Comparison of ENCODE assay signal across 8 cellular contexts in the genomic region with DNA sequence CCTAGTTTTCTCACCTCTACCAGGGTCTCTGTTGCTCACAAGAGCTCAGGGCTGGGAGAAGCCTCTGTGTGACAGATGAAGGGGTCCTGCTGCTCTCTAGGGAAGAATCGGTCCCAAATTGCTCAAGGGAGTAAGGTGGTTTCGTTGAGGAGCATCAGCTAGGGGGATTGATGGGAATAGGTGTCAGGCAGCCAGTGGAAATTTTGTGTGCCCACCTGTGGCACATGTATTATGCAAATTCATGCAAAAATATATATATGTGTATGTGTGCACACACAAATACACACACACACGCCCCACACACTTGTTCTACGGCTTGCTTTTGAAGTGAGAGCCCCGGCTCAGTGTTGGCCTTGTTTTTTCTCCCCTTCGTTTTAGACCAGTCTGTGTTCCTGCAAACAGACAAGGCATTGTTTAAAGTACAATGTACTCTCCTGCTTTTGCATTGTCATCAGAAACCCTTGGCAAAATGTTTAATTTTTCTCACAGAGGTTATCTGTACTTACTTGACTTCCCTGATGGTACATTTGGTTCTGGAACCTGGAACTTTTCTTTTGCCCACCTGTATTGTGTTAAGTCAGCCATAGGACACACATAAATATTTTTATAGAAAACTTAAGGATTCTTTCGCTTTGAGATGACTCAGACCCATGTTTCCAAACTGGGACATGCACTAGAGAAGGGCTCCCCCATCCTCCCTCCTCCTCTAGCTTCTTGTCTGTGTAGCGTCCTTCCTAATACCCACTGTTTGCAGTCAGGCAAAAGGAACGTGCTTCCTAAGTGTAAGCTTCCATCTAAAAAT. TPM values are rescaled to one million over a fixed set of nuclear protein-coding genes. Genes with fewer than 3 reads are reported as not detected.
DNase-seq lines count a peak whose midpoint lies in the region; ATAC-seq, FAIRE-seq and TF ChIP-seq lines count a peak whose summit lies in the region.

No MANE protein-coding gene starts in this region.

- DNase-seq in left ventricle myocardium inferior = no peak
- no peak for DNase-seq in Right ventricle myocardium inferior (ENCODE audit: missing footprints)
- DNase-seq in endothelial cell of umbilical vein (ENCODE audit: low read depth, low spot score) = peak; percentile 61
- peak; percentile 52 for DNase-seq in myocyte (ENCODE audit: low read depth)
- DNase-seq in HUDEP-2 (lab: John Stamatoyannopoulos, UW; ENCODE audit: unreplicated experiment in 76 of 76) = no peak
- DNase-seq in NCI-H524 treated with DMSO at 0.1 percent for 48 hours (lab: John Stamatoyannopoulos, UW) = no peak
- no peak for DNase-seq in NCI-H446 (lab: John Stamatoyannopoulos, UW)

- BruUV-seq in endothelial cell of umbilical vein (replicated peaks; lab: Mats Ljungman, UMichigan) = no TSS peak

- no peaks in the 10 kb centered on the region for H3K9me1 ChIP-seq in endothelial cell of umbilical vein (replicated peaks; ENCODE audit: control insufficient read depth, extremely low read depth, insufficient read depth, low read length)

- H3K27me3 ChIP-seq in left ventricle myocardium inferior (ENCODE audit: low read depth) = no peaks in the 10 kb centered on the region
- no peaks in the 10 kb centered on the region for H3K27me3 ChIP-seq in endothelial cell of umbilical vein (ENCODE audit: control insufficient read depth in 2 of 2, insufficient read depth in 2 of 2, low read length in 2 of 2)

- ATAC-seq in Right ventricle myocardium inferior = no peak
- no peak for ATAC-seq in GM19463 (IDR thresholded peaks at IDR 0.05; ENCODE audit: unreplicated experiment)

- peak overlapping the region; percentile 18 for H3K9ac ChIP-seq in endothelial cell of umbilical vein (replicated peaks; ENCODE audit: extremely low read depth, insufficient read depth, low read length)

- H3K79me2 ChIP-seq in endothelial cell of umbilical vein (ENCODE audit: control insufficient read depth, insufficient read depth, low read length) = peaks cover 7% of the 10 kb centered on the region

- peak; percentile 44 for FAIRE-seq in endothelial cell of umbilical vein (lab: Jason Lieb, UNC)

- intact Hi-C loops in left ventricle myocardium inferior (cut with micrococcal nuclease) = no loop called here
- intact Hi-C loops in Right ventricle myocardium inferior (cut with DNase I) = loop anchor here (2.0 kb wide), 1 partner anchor 29 kb away; no protein-coding TSS in a partner anchor
- intact Hi-C loops in endothelial cell of umbilical vein (cut with micrococcal nuclease) = loop anchor here (2.0 to 5.0 kb wide), 2 partner anchors 85 to 151 kb away; no protein-coding TSS in a partner anchor

- dilution Hi-C loops in endothelial cell of umbilical vein (cut with MboI; ENCODE audit: extremely low pct_ligation_motif_present, low sequenced_read_pairs) = no loop called here

- no peaks in the 10 kb centered on the region for H3K9me3 ChIP-seq in left ventricle myocardium inferior (replicated peaks)
- no peaks in the 10 kb centered on the region for H3K9me3 ChIP-seq in endothelial cell of umbilical vein (replicated peaks; ENCODE audit: control insufficient read depth, insufficient read depth, low read length)

- H4K20me1 ChIP-seq in endothelial cell of umbilical vein (replicated peaks; ENCODE audit: control insufficient read depth, extremely low read depth, insufficient read depth, low read length) = no peaks in the 10 kb centered on the region

- no peak for TF ChIP-seq CTCF in left ventricle myocardium inferior (IDR thresholded peaks at IDR 0.05; ENCODE audit: borderline replicate concordance)
- no peak for TF ChIP-seq CTCF in endothelial cell of umbilical vein (IDR thresholded peaks at IDR 0.05; ENCODE audit: extremely low read depth in 1 of 2, insufficient read depth in 1 of 2, low read depth in 1 of 2, low read length in 2 of 2)

- H3K4me3 ChIP-seq in left ventricle myocardium inferior (peak overlapping the region; percentile 21), endothelial cell of umbilical vein (replicated peaks in 1 of 3; ENCODE audit: insufficient read depth in 1 of 3, low read depth in 1 of 3, low read length in 3 of 3) (no peak overlapping the region)

- CTCF ChIA-PET in endothelial cell of umbilical vein (lab: Charles Lee) = interaction anchor here (0.8 to 2.2 kb wide), 8 partner anchors 7 to 194 kb away, joined by 3 to 10 read pairs (median 6); no protein-coding TSS in a partner anchor

- H3K27ac ChIP-seq in left ventricle myocardium inferior (replicated peaks) (peak overlapping the region; percentile 92), endothelial cell of umbilical vein (ENCODE audit: insufficient read depth, low read depth, low read length) (peak overlapping the region; percentile 50)

- H2AFZ ChIP-seq in endothelial cell of umbilical vein (ENCODE audit: low read depth, low read length) = no peak overlapping the region

- POLR2A ChIA-PET in endothelial cell of umbilical vein (lab: Charles Lee) = interaction anchor here (1.4 to 2.6 kb wide), 2 partner anchors 12 to 27 kb away, joined by 5 to 11 read pairs; a partner anchor contains a TSS

- H3K4me1 ChIP-seq in left ventricle myocardium inferior (peaks cover 98% of the 10 kb centered on the region), endothelial cell of umbilical vein (ENCODE audit: control insufficient read depth, extremely low read depth, insufficient read depth, low read length) (peaks cover 53% of the 10 kb centered on the region)

- no peak for TF ChIP-seq POLR2A in endothelial cell of umbilical vein (IDR thresholded peaks at IDR 0.05; ENCODE audit: low read depth, low read length)

- peak overlapping the region; percentile 82 for H3K4me2 ChIP-seq in endothelial cell of umbilical vein (ENCODE audit: insufficient read depth, low read length)

- H3K36me3 ChIP-seq in left ventricle myocardium inferior (no peaks in the 10 kb centered on the region), endothelial cell of umbilical vein (ENCODE audit: control insufficient read depth in 2 of 2, extremely low read depth in 1 of 2, insufficient read depth in 2 of 2, low read length in 2 of 2) (no peaks in the 10 kb centered on the region)

TF ChIP-seq in endothelial cell of umbilical vein, 7 proteins besides CTCF, POLR2A, EP300 and RAD21:
- TF ChIP-seq, protein P1, sequence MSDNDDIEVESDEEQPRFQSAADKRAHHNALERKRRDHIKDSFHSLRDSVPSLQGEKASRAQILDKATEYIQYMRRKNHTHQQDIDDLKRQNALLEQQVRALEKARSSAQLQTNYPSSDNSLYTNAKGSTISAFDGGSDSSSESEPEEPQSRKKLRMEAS (IDR thresholded peaks at IDR 0.05; ENCODE audit: insufficient read depth, insufficient read length) = no peak
- peak; percentile 43 for TF ChIP-seq FOS (IDR thresholded peaks at IDR 0.05; ENCODE audit: borderline replicate concordance, insufficient read depth, low read length)

RNA-seq across cellular contexts. Expression of a gene that starts 26.7 kb away (rescaled TPM):
- total RNA-seq in left ventricle myocardium inferior = 34.8 TPM
- total RNA-seq in Right ventricle myocardium inferior = 32.3 TPM
- total RNA-seq in endothelial cell of umbilical vein = 15.7 and 16.9 TPM in 2 replicates
- 13.6 and 14.4 TPM in 2 replicates for polyA plus RNA-seq in endothelial cell of umbilical vein
- 9.0 and 10.2 TPM in 2 replicates for polyA plus RNA-seq in endothelial cell of umbilical vein (2011; cell fraction: cytosol; rRNA removed)
- 9.9 and 13.5 TPM in 2 replicates for polyA plus RNA-seq in endothelial cell of umbilical vein (2011; cell fraction: nucleus; rRNA removed)
- polyA plus RNA-seq in endothelial cell of umbilical vein (2012) = 9.1 and 10.3 TPM in 2 replicates
- polyA minus RNA-seq in endothelial cell of umbilical vein = 48.0 and 60.3 TPM in 2 replicates
- 23.9 TPM for polyA minus RNA-seq in endothelial cell of umbilical vein (2011; cell fraction: cytosol; rRNA and poly(A)+ RNA removed)
- polyA minus RNA-seq in endothelial cell of umbilical vein (2011; cell fraction: nucleus; rRNA and poly(A)+ RNA removed) = 26.5 and 28.2 TPM in 2 replicates
- total RNA-seq in myocyte = 49.2 and 58.6 TPM in 2 replicates
- 12.9 TPM for polyA plus RNA-seq in myocyte (2012)

Comparison
In these comparisons a context has a peak if more than half of its experiments do, and no peak if none do; other contexts are left out.
1. DNase-seq: peak in endothelial cell of umbilical vein (single experiment) and myocyte (single experiment); none in left ventricle myocardium inferior (single experiment), Right ventricle myocardium inferior (single experiment), HUDEP-2 (0 of 76), NCI-H524 treated with DMSO at 0.1 percent for 48 hours (single experiment) and NCI-H446 (0 of 2).